ENCODE assay signal across 11 cellular contexts in genomic region chr6:33191383-33192104, GRCh38. TPM values are rescaled to one million over a fixed set of nuclear protein-coding genes. Genes with fewer than 3 reads are reported as not detected.
A peak's percentile ranks its signal among the peaks of the same experiment; 100 is the strongest.
DNase-seq lines count a peak whose midpoint lies in the region; TF ChIP-seq lines count a peak whose summit lies in the region.
"Had no signal": no experiment of that assay in that cellular context is flagged by ENCODE, and none has a peak within 500 bp of the region (broad histone marks: within the 10 kb centered on the region; RNA-seq: fewer than 3 reads in every experiment).

No MANE protein-coding gene starts in this region.

- TF ChIP-seq CTCF in dorsolateral prefrontal cortex (IDR thresholded peaks at IDR 0.05 in 54 of 56, conservative IDR thresholded peaks at IDR 0.05 in 2 of 56; ENCODE audit: low read depth in 1 of 56, partially characterized antibody in 56 of 56) = no peak
- TF ChIP-seq CTCF in neural progenitor cell (IDR thresholded peaks at IDR 0.05) = no peak

- peaks cover 6% of the 10 kb centered on the region; the same call in 1 of the 2 replicates for H3K4me1 ChIP-seq in HUES48 (ENCODE audit: control insufficient read depth, insufficient read depth, low read length)
- H3K4me1 ChIP-seq in neural progenitor cell = peaks cover 21% of the 10 kb centered on the region

- no peaks in the 10 kb centered on the region for H3K9me3 ChIP-seq in HUES48 (ENCODE audit: control insufficient read depth, insufficient read depth, low read length)
- no peaks in the 10 kb centered on the region for H3K9me3 ChIP-seq in neural progenitor cell (ENCODE audit: low read depth)
- H3K9me3 ChIP-seq: spleen, vagina had no signal

- H3K36me3 ChIP-seq in HUES48 (ENCODE audit: control insufficient read depth, insufficient read depth, low read length) = peaks cover 20% of the 10 kb centered on the region
- H3K36me3 ChIP-seq in neural progenitor cell = no peaks in the 10 kb centered on the region

- no peak overlapping the region for H3K27ac ChIP-seq in HUES48 (ENCODE audit: low read depth, low read length)
- peak overlapping the region in 33 of 59 donors; percentile 3 to 99 (median 94) for H3K27ac ChIP-seq in dorsolateral prefrontal cortex
- H3K27ac ChIP-seq in neural progenitor cell = no peak overlapping the region
- H3K27ac ChIP-seq: epithelial cell of prostate, spleen, vagina had no signal

- no peak overlapping the region for H3K27ac Mint-ChIP-seq in neural progenitor cell
- H3K27ac Mint-ChIP-seq: activated T-cell treated with anti-CD3 and anti-CD28 coated beads, Interleukin-2, amount 50 U/mL, for 24 hours had no signal

- peaks cover 11% of the 10 kb centered on the region for H3K4me1 Mint-ChIP-seq in neural progenitor cell

- DNase-seq in dorsolateral prefrontal cortex (no peak), neural progenitor cell (ENCODE audit: low spot score) (peak; percentile 54), MV-4-11 (lab: John Stamatoyannopoulos, UW) (no peak), SIG-M5 (lab: John Stamatoyannopoulos, UW) (no peak)
- no peak for DNase-seq in central memory CD4-positive, alpha-beta T cell
- DNase-seq: activated T-cell treated with anti-CD3 and anti-CD28 coated beads, Interleukin-2, amount 50 U/mL, for 24 hours; NCI-H446 had no signal

- peaks cover 36% of the 10 kb centered on the region for H4K20me1 ChIP-seq in neural progenitor cell (ENCODE audit: low read depth)

- H3K27me3 Mint-ChIP-seq in neural progenitor cell (ENCODE audit: insufficient read depth, low read depth) = peaks cover 34% of the 10 kb centered on the region

- intact Hi-C loops in dorsolateral prefrontal cortex (cut with DNase I) = loop anchor here in 1 of 2 donors (10.0 kb wide), 2 partner anchors 223 to 997 kb away; partner anchors contain the start of genes CUTA, GPSM3, PBX2 and PHF1

- H3K9ac ChIP-seq in HUES48 (ENCODE audit: low read depth, low read length) (no peak overlapping the region), neural progenitor cell (no peak overlapping the region)

- H3K4me2 ChIP-seq in neural progenitor cell = peak overlapping the region; percentile 94

- no peak overlapping the region for H2AFZ ChIP-seq in neural progenitor cell (replicated peaks)

- H3K79me2 ChIP-seq in neural progenitor cell (ENCODE audit: low read depth) = no peaks in the 10 kb centered on the region

- H3K4me3 ChIP-seq in HUES48 (ENCODE audit: low read depth, low read length) = peak overlapping the region; percentile 49
- H3K4me3 ChIP-seq in dorsolateral prefrontal cortex = no peak overlapping the region
- H3K4me3 ChIP-seq in neural progenitor cell = peak overlapping the region; percentile 55

- peak overlapping the region; percentile 25 for H3K4me3 Mint-ChIP-seq in neural progenitor cell
- H3K4me3 Mint-ChIP-seq: activated T-cell treated with anti-CD3 and anti-CD28 coated beads, Interleukin-2, amount 50 U/mL, for 24 hours had no signal

- H3F3A ChIP-seq in neural progenitor cell (ENCODE audit: low read depth) = peaks cover 18% of the 10 kb centered on the region

- H3K9me3 Mint-ChIP-seq in neural progenitor cell = no peaks in the 10 kb centered on the region
- H3K9me3 Mint-ChIP-seq: activated T-cell treated with anti-CD3 and anti-CD28 coated beads, Interleukin-2, amount 50 U/mL, for 24 hours had no signal

- peaks cover 23% of the 10 kb centered on the region for H3K36me3 Mint-ChIP-seq in neural progenitor cell

- H3K27me3 ChIP-seq in HUES48 (ENCODE audit: control insufficient read depth, insufficient read depth, low read length) (peaks cover 24% of the 10 kb centered on the region), dorsolateral prefrontal cortex (no peaks in the 10 kb centered on the region), neural progenitor cell (peaks cover 66% of the 10 kb centered on the region)
- H3K27me3 ChIP-seq: vagina had no signal

RNA-seq across cellular contexts. Expression of gene COL11A2, which starts 0.7 kb away (rescaled TPM):
- 10 to 100 TPM in 31 of 120 experiments, 1 to 10 TPM in 89; 3.6 to 21.1 (median 8.3) TPM for total RNA-seq in dorsolateral prefrontal cortex
- total RNA-seq in neural progenitor cell (ENCODE audit: low replicate concordance) = 0.49 and 0.99 TPM in 2 replicates

RNA-seq across cellular contexts. Expression of gene RXRB, which starts 8.9 kb away (rescaled TPM):
- total RNA-seq in dorsolateral prefrontal cortex (10 to 100 TPM; 47.2 to 81.0 (median 62.9) TPM), neural progenitor cell (ENCODE audit: low replicate concordance) (10.2 and 21.7 TPM in 2 replicates)

RNA-seq across cellular contexts. Expression of gene SLC39A7, which starts 9.1 kb away (rescaled TPM):
- total RNA-seq in dorsolateral prefrontal cortex = 10 to 100 TPM; 23.7 to 48.3 (median 35.6) TPM
- 40.8 and 59.2 TPM in 2 replicates for total RNA-seq in neural progenitor cell (ENCODE audit: low replicate concordance)

RNA-seq across cellular contexts. Expression of gene HSD17B8, which starts 12.9 kb away (rescaled TPM):
- total RNA-seq in dorsolateral prefrontal cortex (10 to 100 TPM in 2 of 120 experiments, 1 to 10 TPM in 118; 2.0 to 15.0 (median 5.2) TPM), neural progenitor cell (ENCODE audit: low replicate concordance) (4.8 and 9.5 TPM in 2 replicates)

RNA-seq across cellular contexts. Expression of gene RING1, which starts 16.8 kb away (rescaled TPM):
- total RNA-seq in dorsolateral prefrontal cortex (10 to 100 TPM; 36.6 to 62.1 (median 48.0) TPM), neural progenitor cell (ENCODE audit: low replicate concordance) (12.1 and 20.2 TPM in 2 replicates)

Comparison
In these comparisons a context has a peak if more than half of its experiments do, and no peak if none do; other contexts are left out.
1. H3K27ac ChIP-seq: peak in dorsolateral prefrontal cortex (33 of 59); none in HUES48 (single experiment) and neural progenitor cell (single experiment).
2. H3K4me3 ChIP-seq: peak in HUES48 (single experiment) and neural progenitor cell (single experiment); none in dorsolateral prefrontal cortex (0 of 59).